1 cellular context compared by ENCODE assay signal in genomic region chr20:50189681-50190250, GRCh38.
TF ChIP-seq lines count a peak whose summit lies in the region.

No MANE protein-coding gene starts in this region.

TF ChIP-seq in WTC11, 78 proteins besides CTCF, POLR2A, EP300 and RAD21 (continued from another document):
- no peak for TF ChIP-seq AFF4 (CRISPR knock-in tag; IDR thresholded peaks at IDR 0.05; ENCODE audit: borderline replicate concordance)
